In the genomic region with DNA sequence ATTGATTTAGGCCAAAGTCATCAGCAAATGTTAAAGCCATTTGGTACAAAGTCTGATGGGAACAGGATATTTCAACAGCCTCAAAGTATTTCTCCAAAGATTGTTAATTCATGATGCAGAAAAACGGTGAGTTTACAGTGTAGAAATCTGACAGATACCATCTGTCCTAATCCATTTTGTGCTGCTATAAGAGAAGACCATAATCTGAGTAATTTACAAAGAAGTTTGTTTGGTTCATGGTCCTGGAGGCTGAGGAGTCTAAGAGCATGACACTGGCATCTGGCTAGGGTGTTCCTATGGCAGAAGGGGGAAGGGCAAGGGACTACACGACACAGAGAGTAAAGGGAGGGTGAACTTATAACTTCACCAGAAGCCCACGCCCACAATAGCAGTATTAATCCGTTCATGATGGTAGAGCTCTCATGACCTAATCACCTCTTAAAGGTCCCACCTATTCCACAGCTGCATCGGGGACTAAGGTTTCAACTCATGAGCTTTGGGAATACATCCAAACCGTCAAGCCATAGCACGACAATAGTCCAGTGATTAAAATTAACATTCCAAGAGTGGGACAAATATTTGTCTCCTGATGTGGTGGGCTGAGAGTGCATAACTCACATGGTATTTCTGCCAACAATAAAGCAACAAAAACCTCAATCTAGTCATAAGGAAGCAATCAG, we compare ENCODE assay signal across 15 cellular contexts.
DNase-seq lines count a peak whose midpoint lies in the region; FAIRE-seq and TF ChIP-seq lines count a peak whose summit lies in the region.
"Had no signal": no experiment of that assay in that cellular context is flagged by ENCODE, and none has a peak within 500 bp of the region (broad histone marks: within the 10 kb centered on the region; RNA-seq: fewer than 3 reads in every experiment).

No MANE protein-coding gene starts in this region.

- H3K27me3 ChIP-seq in suprapubic skin (no peaks in the 10 kb centered on the region), adrenal gland (no peaks in the 10 kb centered on the region), small intestine (ENCODE audit: control insufficient read depth in 2 of 2, insufficient read depth in 2 of 2, low read length in 2 of 2) (no peaks in the 10 kb centered on the region)
- H3K27me3 ChIP-seq: heart left ventricle had no signal

- no peak for TF ChIP-seq POLR2A in suprapubic skin (IDR thresholded peaks at IDR 0.05)
- no peak for TF ChIP-seq POLR2A in adrenal gland (IDR thresholded peaks at IDR 0.05)

- TF ChIP-seq CTCF in fibroblast of mammary gland (conservative IDR thresholded peaks at IDR 0.05; ENCODE audit: control insufficient read depth, insufficient read depth, low read depth, low read length) = no peak
- no peak for TF ChIP-seq CTCF in suprapubic skin (IDR thresholded peaks at IDR 0.05)
- no peak for TF ChIP-seq CTCF in adrenal gland (IDR thresholded peaks at IDR 0.05)

- H3K4me3 ChIP-seq in fibroblast of mammary gland (ENCODE audit: control insufficient read depth, low read depth, low read length) (no peak overlapping the region), suprapubic skin (no peak overlapping the region), adrenal gland (no peak overlapping the region), small intestine (ENCODE audit: low read depth in 1 of 2, low read length in 2 of 2) (no peak overlapping the region)
- H3K4me3 ChIP-seq: heart left ventricle had no signal

- H3K27ac ChIP-seq in suprapubic skin (peak overlapping the region; percentile 56), adrenal gland (no peak overlapping the region), small intestine (ENCODE audit: low read depth in 1 of 2, low read length in 1 of 2) (no peak overlapping the region)

- WGBS in suprapubic skin = 56% methylated on average over 7 of the region's 7 CpGs
- WGBS in adrenal gland, 4 donors = 72 to 75% (median 73%) methylated on average over 7 of the region's 7 CpGs
- WGBS in small intestine, 3 donors = 69 to 73% (median 71%) methylated on average over 7 of the region's 7 CpGs

- no peak for FAIRE-seq in small intestine (lab: Jason Lieb, UNC)

- no peaks in the 10 kb centered on the region for H3K36me3 ChIP-seq in suprapubic skin
- no peaks in the 10 kb centered on the region for H3K36me3 ChIP-seq in adrenal gland (replicated peaks in 1 of 2)
- no peaks in the 10 kb centered on the region for H3K36me3 ChIP-seq in small intestine (ENCODE audit: control insufficient read depth in 2 of 2, insufficient read depth in 2 of 2, low read length in 2 of 2)
- H3K36me3 ChIP-seq: heart left ventricle had no signal

- intact Hi-C loops in adrenal gland (cut with DNase I) = no loop called here

- DNase-seq in H4 (ENCODE audit: low spot score) = peak; percentile 29
- DNase-seq in RPMI7951 (ENCODE audit: low read depth) = peak; percentile 85
- peak; percentile 87 for DNase-seq in fibroblast of mammary gland (ENCODE audit: low read depth)
- no peak for DNase-seq in suprapubic skin (ENCODE audit: low spot score in 2 of 2)
- DNase-seq in adrenal gland = no peak
- DNase-seq in CD1c-positive myeloid dendritic cell (ENCODE audit: extremely low spot score) = no peak
- no peak for DNase-seq in small intestine
- DNase-seq: amniotic stem cell; COR-L47; heart left ventricle; left ventricle myocardium superior; NCI-H1930; nephron progenitor cell; NK-92 treated with Interleukin-12 subunit alpha and Interleukin-12 subunit beta, amount 100 ng/mL, for 24 hours; SW 1271 had no signal

- H3K9me3 ChIP-seq in suprapubic skin = no peaks in the 10 kb centered on the region
- no peaks in the 10 kb centered on the region for H3K9me3 ChIP-seq in adrenal gland (replicated peaks in 1 of 3)
- H3K9me3 ChIP-seq in small intestine (ENCODE audit: control insufficient read depth, low read depth) = no peaks in the 10 kb centered on the region
- H3K9me3 ChIP-seq: heart left ventricle had no signal

- no peak for TF ChIP-seq EP300 in suprapubic skin (IDR thresholded peaks at IDR 0.05)

- H3K4me1 ChIP-seq in suprapubic skin = peaks cover 15% of the 10 kb centered on the region
- no peaks in the 10 kb centered on the region for H3K4me1 ChIP-seq in adrenal gland (replicated peaks in 1 of 2)
- no peaks in the 10 kb centered on the region for H3K4me1 ChIP-seq in small intestine (ENCODE audit: control insufficient read depth in 2 of 2, insufficient read depth in 1 of 2, low read depth in 1 of 2, low read length in 1 of 2)

Comparison
In these comparisons a context has a peak if more than half of its experiments do, and no peak if none do; other contexts are left out.
1. DNase-seq: peak in H4 (single experiment), RPMI7951 (single experiment) and fibroblast of mammary gland (single experiment); none in suprapubic skin (0 of 2), adrenal gland (0 of 7), CD1c-positive myeloid dendritic cell (single experiment) and small intestine (single experiment).